ENCODE assay signal across 15 cellular contexts in the genomic region with DNA sequence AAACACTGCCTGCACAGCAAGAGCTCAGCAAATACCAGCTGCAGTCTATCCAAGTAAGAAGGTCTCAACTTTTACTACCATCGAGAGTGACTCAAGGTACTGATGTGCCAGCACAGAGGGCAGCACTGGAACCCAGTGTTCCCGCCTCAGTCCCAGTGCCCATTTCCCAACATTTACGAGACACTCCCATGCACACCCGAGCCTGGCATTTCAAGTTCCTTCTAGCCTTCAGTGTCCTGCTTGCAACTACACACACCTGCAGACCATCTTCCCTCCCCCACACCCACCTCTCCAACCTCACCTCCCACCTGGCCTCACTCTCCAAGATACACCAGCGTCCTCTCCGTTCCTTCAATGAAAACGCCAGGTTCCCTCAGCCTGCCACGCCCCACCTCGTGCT. TPM values are rescaled to one million over a fixed set of nuclear protein-coding genes. Genes with fewer than 3 reads are reported as not detected.
A peak's percentile ranks its signal among the peaks of the same experiment; 100 is the strongest.
DNase-seq lines count a peak whose midpoint lies in the region; ATAC-seq and TF ChIP-seq lines count a peak whose summit lies in the region.
"Had no signal": no experiment of that assay in that cellular context is flagged by ENCODE, and none has a peak within 500 bp of the region (broad histone marks: within the 10 kb centered on the region; RNA-seq: fewer than 3 reads in every experiment).

No MANE protein-coding gene starts in this region.

- CTCF ChIA-PET in activated CD8-positive, alpha-beta memory T cell treated with anti-CD3 and anti-CD28 coated beads, Interleukin-2, amount 10 ng/mL, durations not matched to agents 7 days and 5 days (lab: Charles Lee), result interaction anchor here (1.0 to 1.5 kb wide), 2 partner anchors 10 to 17 kb away, joined by 3 to 6 read pairs; no protein-coding TSS in a partner anchor

- H3K4me1 ChIP-seq in prostate gland (replicated peaks), result peaks cover 13% of the 10 kb centered on the region
- H3K4me1 ChIP-seq in tibial artery, result peaks cover 0 to 19% (median 13%) of the 10 kb centered on the region in 4 donors
- H3K4me1 ChIP-seq: foreskin keratinocyte had no signal

- TF ChIP-seq POLR2A in prostate gland (IDR thresholded peaks at IDR 0.05), result no peak

- DNase-seq in activated CD8-positive, alpha-beta memory T cell treated with anti-CD3 and anti-CD28 coated beads, Interleukin-2, amount 10 ng/mL, durations not matched to agents 7 days and 5 days, result no peak
- DNase-seq in activated CD8-positive, alpha-beta memory T cell treated with anti-CD3 and anti-CD28 coated beads, Interleukin-2, amount 50 U/mL, for 4 hours, result no peak
- DNase-seq in LoVo (ENCODE audit: low spot score) (peak; percentile 30), prostate gland (ENCODE audit: low spot score) (peak; percentile 66), tibial artery (no peak), NCI-H1436 treated with DMSO at 0.1 percent for 48 hours (lab: John Stamatoyannopoulos, UW) (no peak)
- DNase-seq in activated naive CD8-positive, alpha-beta T cell treated with anti-CD3 and anti-CD28 coated beads, Interleukin-2, amount 50 U/mL, for 24 hours, result no peak
- DNase-seq: anterior cingulate cortex, foreskin keratinocyte, left lung, NCI-H1092 treated with DMSO at 0.1 percent for 48 hours had no signal

- no peak overlapping the region for H3K4me3 ChIP-seq in prostate gland
- H3K4me3 ChIP-seq in tibial artery, result no peak overlapping the region
- H3K4me3 ChIP-seq: K562, left lung had no signal

- 74% methylated on average over 9 of the region's 9 CpGs for WGBS in prostate gland

- no peak for TF ChIP-seq CTCF in prostate gland (IDR thresholded peaks at IDR 0.05)
- TF ChIP-seq CTCF in tibial artery (IDR thresholded peaks at IDR 0.05), result no peak

- peak overlapping the region; percentile 80 for H3K27ac Mint-ChIP-seq in activated CD8-positive, alpha-beta memory T cell treated with anti-CD3 and anti-CD28 coated beads, Interleukin-2, amount 10 ng/mL, durations not matched to agents 7 days and 5 days
- H3K27ac Mint-ChIP-seq in activated naive CD8-positive, alpha-beta T cell treated with anti-CD3 and anti-CD28 coated beads, Interleukin-2, amount 50 U/mL, for 24 hours, result peak overlapping the region; percentile 70

- peak overlapping the region; percentile 29 for H3K4me3 Mint-ChIP-seq in activated CD8-positive, alpha-beta memory T cell treated with anti-CD3 and anti-CD28 coated beads, Interleukin-2, amount 10 ng/mL, durations not matched to agents 7 days and 5 days
- peak overlapping the region; percentile 55 for H3K4me3 Mint-ChIP-seq in activated naive CD8-positive, alpha-beta T cell treated with anti-CD3 and anti-CD28 coated beads, Interleukin-2, amount 50 U/mL, for 24 hours

- no peaks in the 10 kb centered on the region for H3K9me3 Mint-ChIP-seq in activated CD8-positive, alpha-beta memory T cell treated with anti-CD3 and anti-CD28 coated beads, Interleukin-2, amount 10 ng/mL, durations not matched to agents 7 days and 5 days (ENCODE audit: low read depth)
- H3K9me3 Mint-ChIP-seq in activated naive CD8-positive, alpha-beta T cell treated with anti-CD3 and anti-CD28 coated beads, Interleukin-2, amount 50 U/mL, for 24 hours, result no peaks in the 10 kb centered on the region

- no peaks in the 10 kb centered on the region for H3K27me3 Mint-ChIP-seq in activated CD8-positive, alpha-beta memory T cell treated with anti-CD3 and anti-CD28 coated beads, Interleukin-2, amount 10 ng/mL, durations not matched to agents 7 days and 5 days
- no peaks in the 10 kb centered on the region for H3K27me3 Mint-ChIP-seq in activated naive CD8-positive, alpha-beta T cell treated with anti-CD3 and anti-CD28 coated beads, Interleukin-2, amount 50 U/mL, for 24 hours

- intact Hi-C loops in prostate gland (cut with DNase I), result no loop called here
- intact Hi-C loops in tibial artery (cut with DNase I; ENCODE audit: low total_unique reads), result no loop called here

- ATAC-seq in activated CD8-positive, alpha-beta memory T cell treated with anti-CD3 and anti-CD28 coated beads, Interleukin-2, amount 10 ng/mL, durations not matched to agents 7 days and 5 days, result no peak
- ATAC-seq in activated naive CD8-positive, alpha-beta T cell treated with anti-CD3 and anti-CD28 coated beads, Interleukin-2, amount 50 U/mL, for 24 hours, result no peak
- ATAC-seq in HG03196 (IDR thresholded peaks at IDR 0.05; ENCODE audit: unreplicated experiment), result no peak
- ATAC-seq: foreskin keratinocyte, K562, left lung had no signal

- peaks cover 43% of the 10 kb centered on the region for H3K4me1 Mint-ChIP-seq in activated CD8-positive, alpha-beta memory T cell treated with anti-CD3 and anti-CD28 coated beads, Interleukin-2, amount 10 ng/mL, durations not matched to agents 7 days and 5 days
- peaks cover 44% of the 10 kb centered on the region for H3K4me1 Mint-ChIP-seq in activated naive CD8-positive, alpha-beta T cell treated with anti-CD3 and anti-CD28 coated beads, Interleukin-2, amount 50 U/mL, for 24 hours

- H3K27me3 ChIP-seq in prostate gland (replicated peaks; ENCODE audit: insufficient read depth), result no peaks in the 10 kb centered on the region
- no peaks in the 10 kb centered on the region for H3K27me3 ChIP-seq in tibial artery
- H3K27me3 ChIP-seq: foreskin keratinocyte, left lung had no signal

- H3K36me3 Mint-ChIP-seq in activated CD8-positive, alpha-beta memory T cell treated with anti-CD3 and anti-CD28 coated beads, Interleukin-2, amount 10 ng/mL, durations not matched to agents 7 days and 5 days, result peaks cover 42% of the 10 kb centered on the region
- peaks cover 53% of the 10 kb centered on the region for H3K36me3 Mint-ChIP-seq in activated naive CD8-positive, alpha-beta T cell treated with anti-CD3 and anti-CD28 coated beads, Interleukin-2, amount 50 U/mL, for 24 hours (ENCODE audit: low read depth)

- no peaks in the 10 kb centered on the region for H3K9me3 ChIP-seq in prostate gland
- no peaks in the 10 kb centered on the region for H3K9me3 ChIP-seq in tibial artery
- H3K9me3 ChIP-seq: left lung had no signal

- no peaks in the 10 kb centered on the region for H3K36me3 ChIP-seq in prostate gland
- peaks cover 0 to 59% (median 37%) of the 10 kb centered on the region in 3 donors for H3K36me3 ChIP-seq in tibial artery

- H3K27ac ChIP-seq in prostate gland (peak overlapping the region in 1 of 2 donors; percentile 30), tibial artery (no peak overlapping the region)
- H3K27ac ChIP-seq: foreskin keratinocyte, HL-60, left lung, parathyroid adenoma had no signal

RNA-seq across cellular contexts. Expression of a gene that starts 3.2 kb away (rescaled TPM):
- total RNA-seq in activated CD8-positive, alpha-beta memory T cell treated with anti-CD3 and anti-CD28 coated beads, Interleukin-2, amount 10 ng/mL, durations not matched to agents 7 days and 5 days, result 100 to 1,000 TPM in 1 of 2 experiments, 10 to 100 TPM in 1; 86.0 to 114 TPM
- 10 to 100 TPM; 28.2 to 56.4 TPM for total RNA-seq in prostate gland

Comparison
In these comparisons a context has a peak if more than half of its experiments do, and no peak if none do; other contexts are left out.
1. DNase-seq: peak in LoVo (single experiment) and prostate gland (single experiment); none in activated CD8-positive, alpha-beta memory T cell treated with anti-CD3 and anti-CD28 coated beads, Interleukin-2, amount 10 ng/mL, durations not matched to agents 7 days and 5 days (single experiment), activated CD8-positive, alpha-beta memory T cell treated with anti-CD3 and anti-CD28 coated beads, Interleukin-2, amount 50 U/mL, for 4 hours (single experiment), activated naive CD8-positive, alpha-beta T cell treated with anti-CD3 and anti-CD28 coated beads, Interleukin-2, amount 50 U/mL, for 24 hours (single experiment), tibial artery (0 of 2) and NCI-H1436 treated with DMSO at 0.1 percent for 48 hours (single experiment).